ENCODE assay signal across 10 cellular contexts in genomic region chr3:89108154-89108553, GRCh38. TPM values are rescaled to one million over a fixed set of nuclear protein-coding genes. Genes with fewer than 3 reads are reported as not detected.
DNase-seq lines count a peak whose midpoint lies in the region; ATAC-seq, FAIRE-seq and TF ChIP-seq lines count a peak whose summit lies in the region.
"Had no signal": no experiment of that assay in that cellular context is flagged by ENCODE, and none has a peak within 500 bp of the region (broad histone marks: within the 10 kb centered on the region; RNA-seq: fewer than 3 reads in every experiment).

No MANE protein-coding gene starts in this region.

- no peak overlapping the region for H3K27ac ChIP-seq in right lobe of liver
- H3K27ac ChIP-seq in HepG2 (ENCODE audit: extremely low read length, insufficient read depth, low read length): no peak overlapping the region
- no peak overlapping the region for H3K27ac ChIP-seq in mammary epithelial cell (ENCODE audit: insufficient read depth, low read depth, low read length)
- no peak overlapping the region for H3K27ac ChIP-seq in naive thymus-derived CD4-positive, alpha-beta T cell (ENCODE audit: low read depth, low read length)
- H3K27ac ChIP-seq in aorta (ENCODE audit: low read depth in 1 of 2, low read length in 2 of 2): no peak overlapping the region

- H3K4me1 ChIP-seq in right lobe of liver (peaks cover 0 to 7% (median 0%) of the 10 kb centered on the region in 4 donors), HepG2 (ENCODE audit: insufficient read depth, low read length) (peaks cover 12% of the 10 kb centered on the region; the same call in 1 of the 2 replicates), mammary epithelial cell (ENCODE audit: insufficient read depth, low read length) (peaks cover 10% of the 10 kb centered on the region), aorta (ENCODE audit: control insufficient read depth in 1 of 2, insufficient read depth in 2 of 2, low read length in 2 of 2) (peaks cover 0 to 1% of the 10 kb centered on the region in 2 donors)
- no peaks in the 10 kb centered on the region for H3K4me1 ChIP-seq in naive thymus-derived CD4-positive, alpha-beta T cell (ENCODE audit: control insufficient read depth in 2 of 2, insufficient read depth in 2 of 2, low read length in 2 of 2)

- H3K4me1 Mint-ChIP-seq in naive thymus-derived CD4-positive, alpha-beta T cell: peaks cover 6 to 24% (median 18%) of the 10 kb centered on the region in 7 donors

- no peaks in the 10 kb centered on the region for H3K36me3 Mint-ChIP-seq in naive thymus-derived CD4-positive, alpha-beta T cell

- H3K4me3 ChIP-seq in right lobe of liver: peak overlapping the region; percentile 6 to 30 (median 25)
- no peak overlapping the region for H3K4me3 ChIP-seq in HepG2 (replicated peaks in 1 of 3; ENCODE audit: insufficient read depth in 1 of 3, low read depth in 2 of 3, low read length in 3 of 3)
- no peak overlapping the region for H3K4me3 ChIP-seq in mammary epithelial cell (replicated peaks in 1 of 3; ENCODE audit: insufficient read depth in 1 of 3, low read depth in 2 of 3, low read length in 3 of 3)
- no peak overlapping the region for H3K4me3 ChIP-seq in naive thymus-derived CD4-positive, alpha-beta T cell (ENCODE audit: low read length)
- H3K4me3 ChIP-seq in aorta (ENCODE audit: low read length in 2 of 2): no peak overlapping the region

- ATAC-seq in right lobe of liver (no peak), HepG2 (no peak), aorta (ENCODE audit: low FRiP score) (no peak)
- no peak for ATAC-seq in naive thymus-derived CD4-positive, alpha-beta T cell

- H4K20me1 ChIP-seq in HepG2 (ENCODE audit: insufficient read depth, low read length) (no peaks in the 10 kb centered on the region), mammary epithelial cell (ENCODE audit: insufficient read depth, low read length) (no peaks in the 10 kb centered on the region)

- H3K27me3 ChIP-seq in right lobe of liver (peaks cover 0 to 21% of the 10 kb centered on the region in 2 donors), HepG2 (ENCODE audit: control insufficient read depth in 1 of 2, insufficient read depth in 2 of 2, low read length in 2 of 2) (peaks cover 0 to 8% of the 10 kb centered on the region in 2 experiments; a peak in 1 of 5 replicates), mammary epithelial cell (ENCODE audit: insufficient read depth, low read length) (peaks cover 8% of the 10 kb centered on the region), aorta (ENCODE audit: control insufficient read depth in 1 of 2, insufficient read depth in 2 of 2, low read length in 1 of 2) (no peaks in the 10 kb centered on the region)
- H3K27me3 ChIP-seq in naive thymus-derived CD4-positive, alpha-beta T cell (ENCODE audit: control insufficient read depth in 2 of 2, insufficient read depth in 2 of 2, low read length in 2 of 2): peaks cover 0 to 5% of the 10 kb centered on the region in 2 donors

- POLR2A ChIA-PET in HepG2 (lab: Yijun Ruan, JAX): no interaction called here
- POLR2A ChIA-PET in naive thymus-derived CD4-positive, alpha-beta T cell (lab: Charles Lee): no interaction called here

- H3K9ac ChIP-seq in HepG2 (ENCODE audit: insufficient read depth, low read depth, low read length): no peak overlapping the region
- H3K9ac ChIP-seq in mammary epithelial cell (ENCODE audit: insufficient read depth, low read length): no peak overlapping the region

- H3K9me3 Mint-ChIP-seq in naive thymus-derived CD4-positive, alpha-beta T cell: peaks cover 0 to 6% (median 0%) of the 10 kb centered on the region in 11 donors
- H3K9me3 Mint-ChIP-seq: dendritic cell treated with granulocyte-macrophage colony-stimulating factor and Interleukin-4, amounts not matched to agents 40 ng/mL and 50 ng/mL, for 4 days had no signal

- H3K36me3 ChIP-seq in right lobe of liver (no peaks in the 10 kb centered on the region), HepG2 (replicated peaks in 1 of 2; ENCODE audit: control insufficient read depth in 1 of 2, insufficient read depth in 2 of 2, low read length in 2 of 2) (no peaks in the 10 kb centered on the region), mammary epithelial cell (ENCODE audit: insufficient read depth, low read length) (no peaks in the 10 kb centered on the region), aorta (ENCODE audit: control insufficient read depth in 1 of 2, insufficient read depth in 2 of 2, low read length in 1 of 2) (no peaks in the 10 kb centered on the region)
- no peaks in the 10 kb centered on the region for H3K36me3 ChIP-seq in naive thymus-derived CD4-positive, alpha-beta T cell (ENCODE audit: control insufficient read depth in 2 of 3, insufficient read depth in 3 of 3, low read length in 3 of 3)

- in situ Hi-C loops in HepG2 (cut with HindIII; ENCODE audit: extremely low pct_ligation_motif_present, low pct_unique_long_range_greater_than_20kb) (no loop called here), mammary epithelial cell (cut with MboI; ENCODE audit: low sequenced_read_pairs in 2 of 2) (loop anchor here in 1 of 2 donors (25.0 kb wide), 1 partner anchor 896 kb away; no protein-coding TSS in a partner anchor)

- DNase-seq in right lobe of liver (no peak), HepG2 (ENCODE audit: low spot score) (no peak), mammary epithelial cell (no peak), GM12891 (ENCODE audit: insufficient read length, low spot score) (no peak), GM19238 (ENCODE audit: insufficient read length, low spot score) (no peak), aorta (no peak)
- DNase-seq in naive thymus-derived CD4-positive, alpha-beta T cell: no peak
- no peak for DNase-seq in activated naive CD4-positive, alpha-beta T cell treated with anti-CD3 and anti-CD28 coated beads, Interleukin-2, amount 50 U/mL, for 16 hours
- DNase-seq: activated CD4-positive, CD25-positive, alpha-beta regulatory T cell treated with anti-CD3 and anti-CD28 coated beads, Interleukin-2, amount 50 U/mL, for 72 hours had no signal

- H3K4me2 ChIP-seq in HepG2 (ENCODE audit: low read depth, low read length) (no peak overlapping the region), mammary epithelial cell (ENCODE audit: insufficient read depth, low read depth, low read length) (peak overlapping the region; percentile 95)

- 12% methylated on average over 6 of the region's 6 CpGs for WGBS in right lobe of liver (ENCODE audit: insufficient coverage, low coverage, low lambda C conversion rate, missing lambda C conversion rate)
- 53% methylated on average over 6 of the region's 6 CpGs for WGBS in HepG2 (ENCODE audit: low lambda C conversion rate)
- 66% methylated on average over 6 of the region's 6 CpGs for WGBS in mammary epithelial cell (ENCODE audit: low coverage, missing lambda C conversion rate)
- 33 to 37% methylated on average over 6 of the region's 6 CpGs for WGBS in aorta, 2 donors

- H3K27me3 Mint-ChIP-seq in naive thymus-derived CD4-positive, alpha-beta T cell: peaks cover 21 to 38% (median 29%) of the 10 kb centered on the region in 5 donors

- H3K9me3 ChIP-seq in right lobe of liver (no peaks in the 10 kb centered on the region), HepG2 (ENCODE audit: low read length) (no peaks in the 10 kb centered on the region), mammary epithelial cell (replicated peaks; ENCODE audit: insufficient read depth, low read length) (no peaks in the 10 kb centered on the region), aorta (ENCODE audit: control insufficient read depth, low read length) (peaks cover 1% of the 10 kb centered on the region)
- H3K9me3 ChIP-seq in naive thymus-derived CD4-positive, alpha-beta T cell (ENCODE audit: control insufficient read depth in 2 of 3, low read length in 3 of 3): no peaks in the 10 kb centered on the region

- no peak for TF ChIP-seq POLR2A in right lobe of liver (IDR thresholded peaks at IDR 0.05)
- no peak for TF ChIP-seq POLR2A in HepG2 (IDR thresholded peaks at IDR 0.05; ENCODE audit: insufficient read depth in 1 of 2, low read depth in 2 of 2, low read length in 2 of 2)
- no peak for TF ChIP-seq POLR2A in GM12891 (IDR thresholded peaks at IDR 0.05; ENCODE audit: low read depth, low read length)

- no peak for FAIRE-seq in HepG2 (lab: Jason Lieb, UNC)
- no peak for FAIRE-seq in GM12891 (lab: Jason Lieb, UNC)

- H3K79me2 ChIP-seq in HepG2 (ENCODE audit: insufficient read depth, low read length): no peaks in the 10 kb centered on the region
- H3K79me2 ChIP-seq in mammary epithelial cell (ENCODE audit: insufficient read depth, low read length): no peaks in the 10 kb centered on the region

- TF ChIP-seq CTCF in right lobe of liver (IDR thresholded peaks at IDR 0.05) (no peak), HepG2 (CRISPR knock-in tag; IDR thresholded peaks at IDR 0.05) (no peak), mammary epithelial cell (conservative IDR thresholded peaks at IDR 0.05 in 1 of 2, IDR thresholded peaks at IDR 0.05 in 1 of 2; ENCODE audit: extremely low read depth in 1 of 2, insufficient read depth in 1 of 2, low read depth in 1 of 2, low read length in 2 of 2) (no peak)

- dilution Hi-C loops in mammary epithelial cell (cut with HindIII; ENCODE audit: low sequenced_read_pairs): no loop called here

- intact Hi-C loops in right lobe of liver (cut with DNase I) (no loop called here), HepG2 (cut with micrococcal nuclease; ENCODE audit: unreplicated experiment) (loop anchor here (10.0 kb wide), 1 partner anchor 747 kb away; no protein-coding TSS in a partner anchor), mammary epithelial cell (cut with micrococcal nuclease) (no loop called here), aorta (cut with DNase I) (no loop called here)
- intact Hi-C loops in naive thymus-derived CD4-positive, alpha-beta T cell (cut with micrococcal nuclease): no loop called here

- no peak overlapping the region for H3K27ac Mint-ChIP-seq in naive thymus-derived CD4-positive, alpha-beta T cell
- H3K27ac Mint-ChIP-seq: dendritic cell treated with granulocyte-macrophage colony-stimulating factor and Interleukin-4, amounts not matched to agents 40 ng/mL and 50 ng/mL, for 4 days had no signal

- H2AFZ ChIP-seq in HepG2 (ENCODE audit: low read length) (no peak overlapping the region), mammary epithelial cell (ENCODE audit: low read depth, low read length) (no peak overlapping the region)

- peak overlapping the region; percentile 73 to 90 (median 80) for H3K4me3 Mint-ChIP-seq in naive thymus-derived CD4-positive, alpha-beta T cell

- no peak for TF ChIP-seq RAD21 in HepG2 (CRISPR knock-in tag; IDR thresholded peaks at IDR 0.05)

- TF ChIP-seq EP300 in HepG2 (IDR thresholded peaks at IDR 0.05; ENCODE audit: low read depth in 2 of 2, low read length in 2 of 2): no peak
- no peak for TF ChIP-seq EP300 in HepG2 (CRISPR knock-in tag; IDR thresholded peaks at IDR 0.05; ENCODE audit: borderline replicate concordance)

- no TSS peak for BruUV-seq in HepG2 (replicated peaks; lab: Mats Ljungman, UMichigan)
- no TSS peak for BruUV-seq in mammary epithelial cell (replicated peaks; lab: Mats Ljungman, UMichigan)

- CTCF ChIA-PET in HepG2 (lab: Yijun Ruan, JAX; ENCODE audit: low intra/inter-chr PET ratio, low total read pairs): no interaction called here
- CTCF ChIA-PET in mammary epithelial cell (lab: Charles Lee; ENCODE audit: low non-redundant PET): interaction anchor here (0.6 kb wide), 1 partner anchor 233 kb away, joined by 3 read pairs; no protein-coding TSS in a partner anchor
- CTCF ChIA-PET in naive thymus-derived CD4-positive, alpha-beta T cell (lab: Charles Lee): no interaction called here

RNA-seq across cellular contexts. Expression of gene EPHA3, which starts 0.7 kb away (rescaled TPM):
- 1 to 10 TPM in 5 of 6 experiments, under 1 TPM in 1; 0.95 to 2.9 (median 1.5) TPM for total RNA-seq in right lobe of liver
- not detected in 2 replicates for total RNA-seq in HepG2 (2016; rRNA removed; fragmentation: Illumina TruSeq; extraction: Trizol)
- total RNA-seq in HepG2 (2016; cell fraction: cytosol; rRNA removed; fragmentation: Illumina TruSeq; extraction: Trizol; ENCODE audit: low read depth): not detected in 2 replicates
- not detected in 2 replicates for total RNA-seq in HepG2 (2016; cell fraction: insoluble cytoplasmic fraction; rRNA removed; fragmentation: Illumina TruSeq; extraction: Trizol)
- not detected in 2 replicates for total RNA-seq in HepG2 (2016; cell fraction: membrane; rRNA removed; fragmentation: Illumina TruSeq; extraction: Trizol)
- not detected in 2 replicates for total RNA-seq in HepG2 (2016; cell fraction: nucleus; rRNA removed; fragmentation: Illumina TruSeq; extraction: Trizol)
- 0.01 TPM in 1 of 2 replicates, not detected in the other for polyA plus RNA-seq in HepG2 (2011; rRNA removed)
- polyA plus RNA-seq in HepG2 (2011; cell fraction: cytosol; rRNA removed): 0.01 and 0.03 TPM in 2 replicates
- not detected in 2 replicates for polyA plus RNA-seq in HepG2 (2011; cell fraction: nucleus; rRNA removed)
- 0.03 and 0.07 TPM in 2 replicates for polyA plus RNA-seq in HepG2 (2012)
- not detected in 2 replicates for polyA plus RNA-seq in HepG2 (2016; cell fraction: cytosol; fragmentation: Illumina TruSeq; extraction: Trizol; ENCODE audit: low read depth)
- polyA plus RNA-seq in HepG2 (2016; cell fraction: insoluble cytoplasmic fraction; fragmentation: Illumina TruSeq; extraction: Trizol; ENCODE audit: low read depth): not detected in 2 replicates
- not detected in 2 replicates for polyA plus RNA-seq in HepG2 (2016; cell fraction: membrane; fragmentation: Illumina TruSeq; extraction: Trizol; ENCODE audit: low read depth)
- not detected in 2 replicates for polyA plus RNA-seq in HepG2 (2016; cell fraction: nucleus; fragmentation: Illumina TruSeq; extraction: Trizol; ENCODE audit: insufficient read depth, low read depth)
- not detected in 2 replicates for polyA minus RNA-seq in HepG2 (2011; rRNA and poly(A)+ RNA removed; ENCODE audit: low replicate concordance)
- polyA minus RNA-seq in HepG2 (2011; cell fraction: cytosol; rRNA and poly(A)+ RNA removed): not detected in 2 replicates
- polyA minus RNA-seq in HepG2 (2011; cell fraction: nucleus; rRNA and poly(A)+ RNA removed): not detected in 2 replicates
- under 1 TPM; 0.26 to 0.67 TPM for total RNA-seq in mammary epithelial cell
- 0.02 TPM for polyA plus RNA-seq in mammary epithelial cell
- not detected for polyA minus RNA-seq in mammary epithelial cell
- not detected for total RNA-seq in naive thymus-derived CD4-positive, alpha-beta T cell
- polyA plus RNA-seq in naive thymus-derived CD4-positive, alpha-beta T cell: not detected
- not detected for polyA plus RNA-seq in GM12891 (2012; ENCODE audit: low read depth, missing spikeins)
- 10 to 100 TPM; 10.7 to 19.3 TPM for total RNA-seq in aorta
- polyA plus RNA-seq in aorta: 1 to 10 TPM; 1.0 to 2.8 TPM

Comparison
In these comparisons a context has a peak if more than half of its experiments do, and no peak if none do; other contexts are left out.
1. H3K4me3 ChIP-seq: peak in right lobe of liver (3 of 3); none in HepG2 (0 of 3), mammary epithelial cell (0 of 3), naive thymus-derived CD4-positive, alpha-beta T cell (single experiment) and aorta (0 of 2).